ENCODE assay signal across 8 cellular contexts in the genomic region with DNA sequence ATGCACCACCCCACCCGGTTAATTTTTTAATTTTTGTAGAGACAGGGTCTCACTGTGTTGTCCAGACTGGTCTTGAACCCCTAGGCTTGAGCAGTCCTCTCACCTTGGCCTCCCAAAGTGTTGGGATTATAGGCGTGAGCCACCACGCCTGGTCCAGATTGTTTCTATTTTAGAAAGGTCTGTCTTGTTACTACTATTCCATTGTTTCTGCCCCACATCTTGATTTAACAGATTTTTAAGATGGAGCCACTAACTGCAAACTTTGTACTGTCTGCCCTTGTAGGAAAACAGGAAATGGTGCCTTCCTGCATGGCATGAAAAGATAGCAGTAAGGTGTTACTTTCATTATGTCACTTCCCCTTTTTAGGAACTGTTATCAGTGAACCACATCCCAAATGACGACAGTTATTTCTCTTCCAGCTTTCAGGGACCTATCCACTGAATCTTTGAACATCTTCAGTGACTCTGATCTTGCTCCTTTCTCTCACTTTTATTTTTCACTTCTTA. TPM values are rescaled to one million over a fixed set of nuclear protein-coding genes. Genes with fewer than 3 reads are reported as not detected.
DNase-seq lines count a peak whose midpoint lies in the region; ATAC-seq and FAIRE-seq lines count a peak whose summit lies in the region.

No MANE protein-coding gene starts in this region.

- H3K9me3 Mint-ChIP-seq in activated naive CD8-positive, alpha-beta T cell treated with anti-CD3 and anti-CD28 coated beads for 36 hours: peaks cover 5% of the 10 kb centered on the region

- ATAC-seq in GM21381 (IDR thresholded peaks at IDR 0.05; ENCODE audit: unreplicated experiment) (peak; percentile 88), HG03521 (IDR thresholded peaks at IDR 0.05; ENCODE audit: unreplicated experiment) (peak; percentile 80)

- DNase-seq in GDM1 (lab: John Stamatoyannopoulos, UW): peak; percentile 58
- no peak for DNase-seq in activated naive CD8-positive, alpha-beta T cell treated with anti-CD3 and anti-CD28 coated beads for 36 hours
- no peak for DNase-seq in AG08395 (ENCODE audit: low spot score)
- DNase-seq in activated CD4-positive, CD25-positive, alpha-beta regulatory T cell (lab: John Stamatoyannopoulos, UW): no peak
- DNase-seq in HTR-8/SVneo (ENCODE audit: insufficient read length, low spot score): no peak
- no peak for DNase-seq in NCI-H2107 (lab: John Stamatoyannopoulos, UW)

- H3K4me1 Mint-ChIP-seq in activated naive CD8-positive, alpha-beta T cell treated with anti-CD3 and anti-CD28 coated beads for 36 hours: peaks cover 19% of the 10 kb centered on the region

- FAIRE-seq in HTR-8/SVneo (lab: Jason Lieb, UNC): no peak

- H3K27ac Mint-ChIP-seq in activated naive CD8-positive, alpha-beta T cell treated with anti-CD3 and anti-CD28 coated beads for 36 hours: peak overlapping the region; percentile 59

- H3K27me3 Mint-ChIP-seq in activated naive CD8-positive, alpha-beta T cell treated with anti-CD3 and anti-CD28 coated beads for 36 hours: no peaks in the 10 kb centered on the region

- peaks cover 67% of the 10 kb centered on the region for H3K36me3 Mint-ChIP-seq in activated naive CD8-positive, alpha-beta T cell treated with anti-CD3 and anti-CD28 coated beads for 36 hours

- H3K4me3 Mint-ChIP-seq in activated naive CD8-positive, alpha-beta T cell treated with anti-CD3 and anti-CD28 coated beads for 36 hours: no peak overlapping the region

RNA-seq across cellular contexts. Expression of a gene that starts 23.2 kb away (rescaled TPM):
- 100 to 1,000 TPM; 314 to 324 TPM for total RNA-seq in activated naive CD8-positive, alpha-beta T cell treated with anti-CD3 and anti-CD28 coated beads for 36 hours

RNA-seq across cellular contexts. Expression of a gene that starts 23.4 kb away (rescaled TPM):
- total RNA-seq in activated naive CD8-positive, alpha-beta T cell treated with anti-CD3 and anti-CD28 coated beads for 36 hours: 10 to 100 TPM; 12.7 to 14.5 TPM

RNA-seq across cellular contexts. Expression of a gene that starts 56.6 kb away (rescaled TPM):
- total RNA-seq in activated naive CD8-positive, alpha-beta T cell treated with anti-CD3 and anti-CD28 coated beads for 36 hours: 10 to 100 TPM; 25.4 to 29.0 TPM
